In genomic region chr20:19967441-19967840, GRCh38 we compare ENCODE assay signal across 32 cellular contexts.
"Had no signal": no experiment of that assay in that cellular context is flagged by ENCODE, and none has a peak within 500 bp of the region (broad histone marks: within the 10 kb centered on the region; RNA-seq: fewer than 3 reads in every experiment).

No MANE protein-coding gene starts in this region.

- H3K27ac ChIP-seq: adrenal gland, ovary, stomach, tibial artery, WERI-Rb-1 had no signal

- H3K4me3 ChIP-seq: adrenal gland, esophagus squamous epithelium, ovary, smooth muscle cell, stomach, tibial artery had no signal

- ATAC-seq: naive thymus-derived CD4-positive, alpha-beta T cell; stimulated activated naive B cell treated with anti-CD40 and anti-IgM and Interleukin-4, amounts not matched to agents 10 μg/mL and 1 μg/mL and 100 μg/mL, for 72 hours had no signal

- H3K27me3 ChIP-seq: adrenal gland, esophagus squamous epithelium, ovary, stomach, tibial artery had no signal

- H3K4me3 Mint-ChIP-seq: activated CD4-positive, alpha-beta memory T cell treated with anti-CD3 and anti-CD28 coated beads for 36 hours; activated CD4-positive, alpha-beta T cell treated with anti-CD3 and anti-CD28 coated beads, Interleukin-2, amount 10 ng/mL, durations not matched to agents 24 days and 14 days; activated naive CD4-positive, alpha-beta T cell treated with anti-CD3 and anti-CD28 coated beads for 36 hours; activated naive CD8-positive, alpha-beta T cell treated with anti-CD3 and anti-CD28 coated beads for 36 hours; activated T-helper 1 cell treated with anti-CD3 and anti-CD28 coated beads, Interleukin-12 subunit alpha, Interleukin-12 subunit beta, Interleukin-2, Interleukin-4 antibody, amounts not matched to agents 30 ng/mL and 10 ng/mL and 1 ng/mL, durations not matched to agents 14 hours and 24 hours and 36 hours; brain; endodermal cell; naive thymus-derived CD4-positive, alpha-beta T cell; stimulated activated naive B cell treated with anti-CD40 and anti-IgM and Interleukin-4, amounts not matched to agents 10 μg/mL and 1 μg/mL and 100 μg/mL, for 72 hours had no signal

- DNase-seq: activated CD4-positive, alpha-beta memory T cell treated with anti-CD3 and anti-CD28 coated beads for 36 hours; activated CD4-positive, alpha-beta T cell treated with anti-CD3 and anti-CD28 coated beads, Interleukin-2, amount 10 ng/mL, durations not matched to agents 24 days and 14 days; activated CD4-positive, CD25-positive, alpha-beta regulatory T cell treated with anti-CD3 and anti-CD28 coated beads, Interleukin-2, amount 50 U/mL, for 72 hours; activated CD8-positive, alpha-beta memory T cell treated with anti-CD3 and anti-CD28 coated beads, Interleukin-2, amount 50 U/mL, for 4 hours; activated effector memory CD4-positive, alpha-beta T cell treated with anti-CD3 and anti-CD28 coated beads, Interleukin-2, amount 50 U/mL, for 16 hours; activated naive CD4-positive, alpha-beta T cell treated with anti-CD3 and anti-CD28 coated beads for 36 hours; activated naive CD8-positive, alpha-beta T cell treated with anti-CD3 and anti-CD28 coated beads for 36 hours; activated T-cell treated with anti-CD3 and anti-CD28 coated beads, Interleukin-2, amount 50 U/mL, for 1 hour; adrenal gland; aorta; caudate nucleus; cortex of kidney; endodermal cell; esophagus squamous epithelium; foreskin melanocyte; kidney glomerular epithelial cell; mammary epithelial cell; midbrain; naive thymus-derived CD4-positive, alpha-beta T cell; ovary; stimulated activated CD4-positive, alpha-beta T cell treated with anti-CD3 and anti-CD28 coated beads, Interleukin-1b, Interleukin-23, amount 100 ng/mL, for 48 hours; stimulated activated CD4-positive, alpha-beta T cell treated with anti-CD3 and anti-CD28 coated beads, Interleukin-4, amount 100 ng/mL, for 4 hours; stimulated activated CD8-positive, alpha-beta memory T cell treated with anti-CD3 and anti-CD28 coated beads, Interleukin-4, amount 100 ng/mL, for 48 hours; stimulated activated naive B cell treated with anti-CD40 and anti-IgM and Interleukin-4, amounts not matched to agents 10 μg/mL and 1 μg/mL and 100 μg/mL, for 72 hours; stomach; T-helper 9 cell; tibial artery; WERI-Rb-1 had no signal

- H3K27ac Mint-ChIP-seq: activated CD4-positive, alpha-beta memory T cell treated with anti-CD3 and anti-CD28 coated beads for 36 hours; activated CD4-positive, alpha-beta T cell treated with anti-CD3 and anti-CD28 coated beads, Interleukin-2, amount 10 ng/mL, durations not matched to agents 24 days and 14 days; activated naive CD4-positive, alpha-beta T cell treated with anti-CD3 and anti-CD28 coated beads for 36 hours; activated naive CD8-positive, alpha-beta T cell treated with anti-CD3 and anti-CD28 coated beads for 36 hours; activated T-helper 1 cell treated with anti-CD3 and anti-CD28 coated beads, Interleukin-12 subunit alpha, Interleukin-12 subunit beta, Interleukin-2, Interleukin-4 antibody, amounts not matched to agents 30 ng/mL and 10 ng/mL and 1 ng/mL, durations not matched to agents 14 hours and 24 hours and 36 hours; brain; endodermal cell; naive thymus-derived CD4-positive, alpha-beta T cell; progenitor cell of endocrine pancreas; stimulated activated naive B cell treated with anti-CD40 and anti-IgM and Interleukin-4, amounts not matched to agents 10 μg/mL and 1 μg/mL and 100 μg/mL, for 72 hours had no signal

- H3K36me3 ChIP-seq: ovary, WERI-Rb-1 had no signal

- H3K4me2 ChIP-seq: smooth muscle cell had no signal

- H3K9me3 ChIP-seq: adrenal gland, esophagus squamous epithelium, ovary, stomach, tibial artery had no signal

- H3K4me1 Mint-ChIP-seq: activated CD4-positive, alpha-beta T cell treated with anti-CD3 and anti-CD28 coated beads, Interleukin-2, amount 10 ng/mL, durations not matched to agents 24 days and 14 days had no signal

- H3K36me3 Mint-ChIP-seq: activated CD4-positive, alpha-beta memory T cell treated with anti-CD3 and anti-CD28 coated beads for 36 hours; activated naive CD8-positive, alpha-beta T cell treated with anti-CD3 and anti-CD28 coated beads for 36 hours; naive thymus-derived CD4-positive, alpha-beta T cell had no signal

- H3K9me3 Mint-ChIP-seq: activated CD4-positive, alpha-beta memory T cell treated with anti-CD3 and anti-CD28 coated beads for 36 hours; activated CD4-positive, alpha-beta T cell treated with anti-CD3 and anti-CD28 coated beads, Interleukin-2, amount 10 ng/mL, durations not matched to agents 24 days and 14 days; activated naive CD4-positive, alpha-beta T cell treated with anti-CD3 and anti-CD28 coated beads for 36 hours; activated naive CD8-positive, alpha-beta T cell treated with anti-CD3 and anti-CD28 coated beads for 36 hours; activated T-helper 1 cell treated with anti-CD3 and anti-CD28 coated beads, Interleukin-12 subunit alpha, Interleukin-12 subunit beta, Interleukin-2, Interleukin-4 antibody, amounts not matched to agents 30 ng/mL and 10 ng/mL and 1 ng/mL, durations not matched to agents 14 hours and 24 hours and 36 hours; brain; endodermal cell had no signal
